9 cellular contexts compared by ENCODE assay signal in the genomic region with DNA sequence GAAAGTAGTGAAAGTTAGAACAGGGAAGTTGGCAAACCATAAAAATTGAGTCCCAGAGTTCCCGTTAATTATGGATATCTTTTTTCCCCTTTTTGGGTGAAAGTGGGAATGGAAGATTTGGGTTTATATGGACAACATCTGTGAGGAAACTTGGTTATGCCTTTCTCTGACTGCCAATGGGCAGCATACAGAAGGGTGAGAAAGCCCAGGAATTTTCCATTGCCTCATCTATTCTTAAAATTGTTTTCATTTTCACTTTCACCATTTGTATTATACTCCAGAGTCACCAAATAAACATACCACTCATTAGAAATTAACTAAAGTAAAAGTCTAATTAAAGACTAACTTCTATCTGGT. TPM values are rescaled to one million over a fixed set of nuclear protein-coding genes. Genes with fewer than 3 reads are reported as not detected.
DNase-seq lines count a peak whose midpoint lies in the region; ATAC-seq and TF ChIP-seq lines count a peak whose summit lies in the region.
"Had no signal": no experiment of that assay in that cellular context is flagged by ENCODE, and none has a peak within 500 bp of the region (broad histone marks: within the 10 kb centered on the region; RNA-seq: fewer than 3 reads in every experiment).

No MANE protein-coding gene starts in this region.

- no peak overlapping the region for H3K27ac ChIP-seq in smooth muscle cell (ENCODE audit: low read depth)

- no peaks in the 10 kb centered on the region for H3K36me3 ChIP-seq in smooth muscle cell (ENCODE audit: low read depth)

- no peak overlapping the region for H3K4me3 ChIP-seq in smooth muscle cell

- peak overlapping the region; percentile 51 for H3K4me3 Mint-ChIP-seq in activated CD4-positive, alpha-beta T cell treated with anti-CD3 and anti-CD28 coated beads, Interleukin-2, amount 10 ng/mL, durations not matched to agents 7 days and 5 days
- H3K4me3 Mint-ChIP-seq in T-cell: peak overlapping the region; percentile 38 to 42 (median 38)
- peak overlapping the region; percentile 61 to 82 for H3K4me3 Mint-ChIP-seq in effector memory CD8-positive, alpha-beta T cell
- H3K4me3 Mint-ChIP-seq in stimulated activated naive B cell treated with anti-CD40 and anti-IgM and Interleukin-4, amounts not matched to agents 10 μg/mL and 1 μg/mL and 100 μg/mL, for 72 hours: peak overlapping the region; percentile 28 to 62

- peaks cover 71% of the 10 kb centered on the region for H3K4me1 Mint-ChIP-seq in activated CD4-positive, alpha-beta T cell treated with anti-CD3 and anti-CD28 coated beads, Interleukin-2, amount 10 ng/mL, durations not matched to agents 7 days and 5 days
- H3K4me1 Mint-ChIP-seq in T-cell: peaks cover 41 to 52% (median 42%) of the 10 kb centered on the region in 3 donors
- H3K4me1 Mint-ChIP-seq in effector memory CD8-positive, alpha-beta T cell (ENCODE audit: low read depth in 2 of 2): peaks cover 9 to 15% of the 10 kb centered on the region in 2 donors
- H3K4me1 Mint-ChIP-seq in stimulated activated naive B cell treated with anti-CD40 and anti-IgM and Interleukin-4, amounts not matched to agents 10 μg/mL and 1 μg/mL and 100 μg/mL, for 72 hours: peaks cover 33 to 46% of the 10 kb centered on the region in 2 donors

- POLR2A ChIA-PET in activated CD4-positive, alpha-beta T cell treated with anti-CD3 and anti-CD28 coated beads, Interleukin-2, amount 10 ng/mL, durations not matched to agents 7 days and 5 days (lab: Charles Lee): no interaction called here
- POLR2A ChIA-PET in T-cell (lab: Charles Lee): interaction anchor here in 1 of 2 donors (0.6 to 0.8 kb wide), 2 partner anchors 26 to 1022 kb away, joined by 3 to 6 read pairs; no protein-coding TSS in a partner anchor

- DNase-seq in activated CD4-positive, alpha-beta T cell treated with anti-CD3 and anti-CD28 coated beads, Interleukin-2, amount 10 ng/mL, durations not matched to agents 7 days and 5 days: peak; percentile 27
- DNase-seq in activated CD4-positive, alpha-beta T cell treated with anti-CD3 and anti-CD28 coated beads, Interleukin-2, amount 50 U/mL, for 48 hours: no peak
- DNase-seq in T-cell (no peak), islet precursor cell (no peak), GDM1 (lab: John Stamatoyannopoulos, UW) (no peak), smooth muscle cell (lab: John Stamatoyannopoulos, UW; ENCODE audit: unreplicated experiment) (no peak)
- DNase-seq in effector memory CD8-positive, alpha-beta T cell: no peak
- DNase-seq in stimulated activated naive B cell treated with anti-CD40 and anti-IgM and Interleukin-4, amounts not matched to agents 10 μg/mL and 1 μg/mL and 100 μg/mL, for 72 hours: no peak
- DNase-seq: amygdala had no signal

- no peak overlapping the region for H3K9ac ChIP-seq in smooth muscle cell (ENCODE audit: low read depth)

- H3K27me3 Mint-ChIP-seq in activated CD4-positive, alpha-beta T cell treated with anti-CD3 and anti-CD28 coated beads, Interleukin-2, amount 10 ng/mL, durations not matched to agents 7 days and 5 days: no peaks in the 10 kb centered on the region
- H3K27me3 Mint-ChIP-seq in T-cell: no peaks in the 10 kb centered on the region
- no peaks in the 10 kb centered on the region for H3K27me3 Mint-ChIP-seq in effector memory CD8-positive, alpha-beta T cell
- H3K27me3 Mint-ChIP-seq in stimulated activated naive B cell treated with anti-CD40 and anti-IgM and Interleukin-4, amounts not matched to agents 10 μg/mL and 1 μg/mL and 100 μg/mL, for 72 hours: no peaks in the 10 kb centered on the region

- H3F3A ChIP-seq in smooth muscle cell (ENCODE audit: low read depth): no peaks in the 10 kb centered on the region

- CTCF ChIA-PET in activated CD4-positive, alpha-beta T cell treated with anti-CD3 and anti-CD28 coated beads, Interleukin-2, amount 10 ng/mL, durations not matched to agents 7 days and 5 days (lab: Charles Lee): interaction anchor here (0.6 to 6.1 kb wide), 4 partner anchors 11 to 633 kb away, joined by 3 to 42 read pairs (median 12); no protein-coding TSS in a partner anchor
- CTCF ChIA-PET in T-cell (lab: Charles Lee): interaction anchor here (0.6 to 3.0 kb wide), 5 partner anchors 17 to 61 kb away, joined by 3 to 18 read pairs (median 9); no protein-coding TSS in a partner anchor

- no peaks in the 10 kb centered on the region for H3K79me2 ChIP-seq in smooth muscle cell (ENCODE audit: low read depth)

- no peaks in the 10 kb centered on the region for H3K4me1 ChIP-seq in smooth muscle cell (ENCODE audit: low read depth)

- 100% methylated on average over 1 of the region's 1 CpG for WGBS in smooth muscle cell (ENCODE audit: low lambda C conversion rate)

- peaks cover 18% of the 10 kb centered on the region for H3K27me3 ChIP-seq in smooth muscle cell (ENCODE audit: low read depth)

- TF ChIP-seq CTCF in smooth muscle cell (IDR thresholded peaks at IDR 0.05; ENCODE audit: borderline replicate concordance, insufficient read depth, poor library complexity, severe bottlenecking): no peak

- H3K27ac Mint-ChIP-seq in activated CD4-positive, alpha-beta T cell treated with anti-CD3 and anti-CD28 coated beads, Interleukin-2, amount 10 ng/mL, durations not matched to agents 7 days and 5 days: peak overlapping the region; percentile 87
- H3K27ac Mint-ChIP-seq in T-cell: peak overlapping the region; percentile 82 to 87
- H3K27ac Mint-ChIP-seq in effector memory CD8-positive, alpha-beta T cell: peak overlapping the region; percentile 67 to 83
- peak overlapping the region; percentile 73 for H3K27ac Mint-ChIP-seq in stimulated activated naive B cell treated with anti-CD40 and anti-IgM and Interleukin-4, amounts not matched to agents 10 μg/mL and 1 μg/mL and 100 μg/mL, for 72 hours

- no peaks in the 10 kb centered on the region for H4K20me1 ChIP-seq in smooth muscle cell (ENCODE audit: low read depth)

- no peaks in the 10 kb centered on the region for H3K36me3 Mint-ChIP-seq in activated CD4-positive, alpha-beta T cell treated with anti-CD3 and anti-CD28 coated beads, Interleukin-2, amount 10 ng/mL, durations not matched to agents 7 days and 5 days (ENCODE audit: low read depth)
- no peaks in the 10 kb centered on the region for H3K36me3 Mint-ChIP-seq in T-cell
- no peaks in the 10 kb centered on the region for H3K36me3 Mint-ChIP-seq in effector memory CD8-positive, alpha-beta T cell (ENCODE audit: insufficient read depth)
- no peaks in the 10 kb centered on the region for H3K36me3 Mint-ChIP-seq in stimulated activated naive B cell treated with anti-CD40 and anti-IgM and Interleukin-4, amounts not matched to agents 10 μg/mL and 1 μg/mL and 100 μg/mL, for 72 hours

- no peaks in the 10 kb centered on the region for H3K9me3 ChIP-seq in smooth muscle cell (replicated peaks; ENCODE audit: low read depth)

- H3K9me3 Mint-ChIP-seq in activated CD4-positive, alpha-beta T cell treated with anti-CD3 and anti-CD28 coated beads, Interleukin-2, amount 10 ng/mL, durations not matched to agents 7 days and 5 days: peaks cover 2% of the 10 kb centered on the region
- H3K9me3 Mint-ChIP-seq in T-cell: no peaks in the 10 kb centered on the region
- H3K9me3 Mint-ChIP-seq in effector memory CD8-positive, alpha-beta T cell: no peaks in the 10 kb centered on the region
- no peaks in the 10 kb centered on the region for H3K9me3 Mint-ChIP-seq in stimulated activated naive B cell treated with anti-CD40 and anti-IgM and Interleukin-4, amounts not matched to agents 10 μg/mL and 1 μg/mL and 100 μg/mL, for 72 hours

- no peak overlapping the region for H3K4me2 ChIP-seq in smooth muscle cell

- no peak overlapping the region for H2AFZ ChIP-seq in smooth muscle cell (ENCODE audit: low read depth)

- ATAC-seq in T-cell (replicated peaks in 1 of 4): no peak
- peak; percentile 64 for ATAC-seq in effector memory CD8-positive, alpha-beta T cell (replicated peaks)
- ATAC-seq in stimulated activated naive B cell treated with anti-CD40 and anti-IgM and Interleukin-4, amounts not matched to agents 10 μg/mL and 1 μg/mL and 100 μg/mL, for 72 hours (replicated peaks): peak in 1 of 2 donors; percentile 35

RNA-seq across cellular contexts. Expression of a gene that starts 35.6 kb away (rescaled TPM):
- total RNA-seq in activated CD4-positive, alpha-beta T cell treated with anti-CD3 and anti-CD28 coated beads, Interleukin-2, amount 10 ng/mL, durations not matched to agents 7 days and 5 days: 10 to 100 TPM; 12.6 to 13.5 TPM
- total RNA-seq in T-cell (10 to 100 TPM in 4 of 5 donors, 1 to 10 TPM in 1; 4.4 to 23.9 (median 17.1) TPM), smooth muscle cell (1.2 TPM in 1 of 2 replicates, not detected in the other)
- polyA plus RNA-seq in smooth muscle cell: 0.06 and 0.25 TPM in 2 replicates
